ENCODE assay signal across 23 cellular contexts in genomic region chr2:20104900-20105545, GRCh38. TPM values are rescaled to one million over a fixed set of nuclear protein-coding genes. Genes with fewer than 3 reads are reported as not detected.
DNase-seq lines count a peak whose midpoint lies in the region; ATAC-seq and TF ChIP-seq lines count a peak whose summit lies in the region.
"Had no signal": no experiment of that assay in that cellular context is flagged by ENCODE, and none has a peak within 500 bp of the region (broad histone marks: within the 10 kb centered on the region; RNA-seq: fewer than 3 reads in every experiment).

No MANE protein-coding gene starts in this region.

- POLR2A ChIA-PET in MCF 10A (lab: Yijun Ruan, JAX): interaction anchor here (1.7 to 5.6 kb wide), 3 partner anchors 120 to 127 kb away, joined by 8 to 39 read pairs (median 10); partner anchors contain the start of gene SDC1

- TF ChIP-seq POLR2A in heart left ventricle (IDR thresholded peaks at IDR 0.05): no peak

- peaks cover 0 to 15% (median 4%) of the 10 kb centered on the region in 9 donors for H3K27me3 ChIP-seq in heart left ventricle
- H3K27me3 ChIP-seq: cardiac muscle cell had no signal

- DNase-seq in DMS79 (lab: John Stamatoyannopoulos, UW): peak; percentile 53
- DNase-seq in KBM-7: peak; percentile 75
- DNase-seq in NCI-H69 (lab: John Stamatoyannopoulos, UW): peak; percentile 69
- DNase-seq in left colon: no peak
- no peak for DNase-seq in MCF 10A (ENCODE audit: unreplicated experiment)
- no peak for DNase-seq in LoVo (ENCODE audit: low spot score)
- DNase-seq in heart left ventricle: no peak
- DNase-seq: activated CD8-positive, alpha-beta T cell treated with anti-CD3 and anti-CD28 coated beads for 36 hours; amniotic stem cell; CD4-positive, alpha-beta T cell; glutamatergic neuron; HCEC 1CT; left ventricle myocardium inferior; NCI-H1930; SK-N-SH; small intestine; stimulated activated CD4-positive, alpha-beta T cell treated with anti-CD3 and anti-CD28 coated beads, Interleukin-4, amount 100 ng/mL, for 4 hours; T-helper 9 cell had no signal

- CTCF ChIA-PET in MCF 10A (lab: Yijun Ruan, JAX): interaction anchor here (0.5 to 10.3 kb wide), 21 partner anchors 16 to 539 kb away, joined by 3 to 140 read pairs (median 4); partner anchors contain the start of genes MATN3 and SDC1

- H3K36me3 Mint-ChIP-seq in MCF 10A (ENCODE audit: insufficient read depth, unreplicated experiment): no peaks in the 10 kb centered on the region
- H3K36me3 Mint-ChIP-seq: type B pancreatic cell had no signal

- BruUV-seq in MCF 10A (replicated peaks; lab: Mats Ljungman, UMichigan): no TSS peak

- no peak overlapping the region for H3K4me3 ChIP-seq in heart left ventricle
- H3K4me3 ChIP-seq: cardiac muscle cell, left ventricle myocardium inferior had no signal

- peaks cover 0 to 7% (median 0%) of the 10 kb centered on the region in 12 donors for H3K4me1 ChIP-seq in heart left ventricle

- TF ChIP-seq CTCF in MCF 10A (IDR thresholded peaks at IDR 0.05; ENCODE audit: unreplicated experiment): no peak
- no peak for TF ChIP-seq CTCF in heart left ventricle (IDR thresholded peaks at IDR 0.05)

- H3K4me1 Mint-ChIP-seq in MCF 10A (ENCODE audit: insufficient read depth, unreplicated experiment): peaks cover 17% of the 10 kb centered on the region

- H3K9me3 ChIP-seq in heart left ventricle: peaks cover 0 to 18% (median 3%) of the 10 kb centered on the region in 12 donors
- H3K9me3 ChIP-seq: SK-N-SH had no signal

- in situ Hi-C loops in KBM-7 (cut with MboI; ENCODE audit: low pct_unique_long_range_greater_than_20kb, low sequenced_read_pairs): loop anchor here (25.0 kb wide), 1 partner anchor 532 kb away; no protein-coding TSS in a partner anchor

- H3K4me3 Mint-ChIP-seq in MCF 10A (ENCODE audit: unreplicated experiment): no peak overlapping the region
- H3K4me3 Mint-ChIP-seq: activated CD8-positive, alpha-beta T cell treated with anti-CD3 and anti-CD28 coated beads for 36 hours; CD4-positive, alpha-beta T cell; dendritic cell treated with granulocyte-macrophage colony-stimulating factor and Interleukin-4, amounts not matched to agents 40 ng/mL and 50 ng/mL, for 4 days; neural crest cell had no signal

- no peak overlapping the region for H3K27ac ChIP-seq in heart left ventricle
- H3K27ac ChIP-seq: cardiac muscle cell, left ventricle myocardium inferior had no signal

- peaks cover 9% of the 10 kb centered on the region for H3K9me3 Mint-ChIP-seq in MCF 10A (ENCODE audit: unreplicated experiment)
- H3K9me3 Mint-ChIP-seq: activated CD8-positive, alpha-beta T cell treated with anti-CD3 and anti-CD28 coated beads for 36 hours; CD4-positive, alpha-beta T cell; type B pancreatic cell had no signal

- no peak overlapping the region for H3K27ac Mint-ChIP-seq in MCF 10A (ENCODE audit: low read depth, unreplicated experiment)
- H3K27ac Mint-ChIP-seq: activated CD8-positive, alpha-beta T cell treated with anti-CD3 and anti-CD28 coated beads for 36 hours; CD4-positive, alpha-beta T cell; dendritic cell treated with granulocyte-macrophage colony-stimulating factor and Interleukin-4, amounts not matched to agents 40 ng/mL and 50 ng/mL, for 4 days; type B pancreatic cell had no signal

- 68 to 73% (median 70%) methylated on average over 9 of the region's 9 CpGs for WGBS in heart left ventricle, 4 donors

- intact Hi-C loops in left colon (cut with DNase I, micrococcal nuclease): no loop called here
- intact Hi-C loops in MCF 10A (cut with micrococcal nuclease): loop anchor here (5.0 kb wide), 1 partner anchor 537 kb away; no protein-coding TSS in a partner anchor
- intact Hi-C loops in heart left ventricle (cut with DNase I): loop anchor here in 5 of 10 donors (5.0 to 10.0 kb wide), 3 partner anchors 120 to 540 kb away; partner anchors contain the start of gene SDC1 (in 4 of the 5)

- H3K27me3 Mint-ChIP-seq in MCF 10A (ENCODE audit: insufficient read depth, unreplicated experiment): no peaks in the 10 kb centered on the region
- H3K27me3 Mint-ChIP-seq: type B pancreatic cell had no signal

- ATAC-seq in left colon (peak; percentile 28), heart left ventricle (no peak), HG03442 (IDR thresholded peaks at IDR 0.05; ENCODE audit: unreplicated experiment) (no peak)
- ATAC-seq: activated CD8-positive, alpha-beta T cell treated with anti-CD3 and anti-CD28 coated beads for 36 hours had no signal

- H3K36me3 ChIP-seq in heart left ventricle: no peaks in the 10 kb centered on the region
- H3K36me3 ChIP-seq: cardiac muscle cell, left ventricle myocardium inferior had no signal

RNA-seq across cellular contexts. Expression of gene LAPTM4A, which starts 53.6 kb away (rescaled TPM):
- total RNA-seq in left colon (100 to 1,000 TPM; 151 to 168 TPM), MCF 10A (2022) (145 and 160 TPM in 2 replicates), heart left ventricle (100 to 1,000 TPM; 159 to 241 (median 177) TPM)
- polyA plus RNA-seq in heart left ventricle: 100 to 1,000 TPM; 107 to 232 TPM

Comparison
In these comparisons a context has a peak if more than half of its experiments do, and no peak if none do; other contexts are left out.
1. DNase-seq: peak in DMS79 (single experiment), KBM-7 (single experiment) and NCI-H69 (single experiment); none in left colon (0 of 2), MCF 10A (single experiment), LoVo (single experiment) and heart left ventricle (0 of 5).